In the genomic region with DNA sequence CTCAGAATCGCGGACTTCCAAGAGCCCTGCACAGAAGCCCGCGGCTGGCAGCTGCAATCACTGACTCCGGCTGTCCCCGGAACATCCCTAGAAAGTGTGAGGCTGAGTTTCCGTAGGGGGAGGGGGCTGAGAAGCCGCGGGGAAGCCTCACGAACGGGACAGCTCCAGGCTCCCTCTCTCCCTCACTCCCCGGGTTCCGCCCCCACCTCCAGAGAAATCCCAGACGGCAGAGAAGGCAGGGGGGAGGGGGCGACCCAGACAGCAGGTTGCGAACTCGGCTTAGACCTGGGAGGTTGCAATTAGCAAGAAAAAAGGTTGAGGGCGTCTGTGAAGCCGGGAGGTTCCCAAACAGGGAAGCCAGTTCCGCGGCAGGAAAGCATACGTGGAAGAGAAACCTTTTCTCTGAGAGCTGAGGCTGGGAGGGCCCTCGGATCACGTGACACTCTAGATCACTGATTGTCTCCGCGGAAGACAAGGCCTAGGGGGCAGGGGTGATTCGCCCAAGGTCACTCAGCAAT, we compare ENCODE assay signal across 11 cellular contexts.
DNase-seq lines count a peak whose midpoint lies in the region; ATAC-seq, FAIRE-seq and TF ChIP-seq lines count a peak whose summit lies in the region.
"Had no signal": no experiment of that assay in that cellular context is flagged by ENCODE, and none has a peak within 500 bp of the region (broad histone marks: within the 10 kb centered on the region; RNA-seq: fewer than 3 reads in every experiment).

No MANE protein-coding gene starts in this region.

- no TSS peak for BruUV-seq in HepG2 (replicated peaks; lab: Mats Ljungman, UMichigan)

- peak overlapping the region; percentile 82 for H3K4me2 ChIP-seq in HepG2 (ENCODE audit: low read depth, low read length)

- no peaks in the 10 kb centered on the region for H3K79me2 ChIP-seq in HepG2 (ENCODE audit: insufficient read depth, low read length)

- TF ChIP-seq POLR2A in HepG2 (IDR thresholded peaks at IDR 0.05; ENCODE audit: insufficient read depth in 1 of 2, low read depth in 2 of 2, low read length in 2 of 2), result no peak
- TF ChIP-seq POLR2A in right lobe of liver (IDR thresholded peaks at IDR 0.05), result no peak

- H3K4me3 ChIP-seq in HepG2 (replicated peaks in 1 of 3; ENCODE audit: insufficient read depth in 1 of 3, low read depth in 2 of 3, low read length in 3 of 3) (peak overlapping the region; percentile 47 to 73 (median 50)), right lobe of liver (no peak overlapping the region), fibroblast of villous mesenchyme (ENCODE audit: low read depth, low read length) (peak overlapping the region; percentile 36)
- H3K4me3 ChIP-seq: SK-N-MC had no signal

- H4K20me1 ChIP-seq in HepG2 (ENCODE audit: insufficient read depth, low read length), result no peaks in the 10 kb centered on the region

- FAIRE-seq in HepG2 (lab: Jason Lieb, UNC), result peak; percentile 53
- FAIRE-seq: GM19239 had no signal

- intact Hi-C loops in HepG2 (cut with micrococcal nuclease; ENCODE audit: unreplicated experiment) (loop anchor here (1.0 to 10.0 kb wide), 3 partner anchors 45 to 75 kb away; no protein-coding TSS in a partner anchor), right lobe of liver (cut with DNase I) (no loop called here)

- no peak; the same call in 1 of the 2 replicates for TF ChIP-seq CTCF in HepG2 (CRISPR knock-in tag; IDR thresholded peaks at IDR 0.05)
- no peak for TF ChIP-seq CTCF in right lobe of liver (IDR thresholded peaks at IDR 0.05)
- no peak for TF ChIP-seq CTCF in fibroblast of villous mesenchyme (IDR thresholded peaks at IDR 0.05; ENCODE audit: insufficient read depth, low read depth, low read length)

- H3K27me3 ChIP-seq in HepG2 (ENCODE audit: control insufficient read depth in 1 of 2, insufficient read depth in 2 of 2, low read length in 2 of 2), result peaks cover 0 to 7% of the 10 kb centered on the region in 2 experiments; a peak in 1 of 5 replicates
- H3K27me3 ChIP-seq in right lobe of liver, result peaks cover 0 to 26% of the 10 kb centered on the region in 2 donors

- H3K36me3 ChIP-seq in HepG2 (replicated peaks in 1 of 2; ENCODE audit: control insufficient read depth in 1 of 2, insufficient read depth in 2 of 2, low read length in 2 of 2) (no peaks in the 10 kb centered on the region), right lobe of liver (no peaks in the 10 kb centered on the region)

- no peak for TF ChIP-seq RAD21 in HepG2 (CRISPR knock-in tag; IDR thresholded peaks at IDR 0.05)

- in situ Hi-C loops in HepG2 (cut with HindIII; ENCODE audit: extremely low pct_ligation_motif_present, low pct_unique_long_range_greater_than_20kb), result loop anchor here (5.0 kb wide), 1 partner anchor 75 kb away; a partner anchor contains a TSS

- no peak overlapping the region for H3K27ac ChIP-seq in HepG2 (ENCODE audit: extremely low read length, insufficient read depth, low read length)
- no peak overlapping the region for H3K27ac ChIP-seq in right lobe of liver
- H3K27ac ChIP-seq: foreskin keratinocyte, SK-N-MC had no signal

- H3K9me3 ChIP-seq in HepG2 (ENCODE audit: low read length) (no peaks in the 10 kb centered on the region), right lobe of liver (no peaks in the 10 kb centered on the region)

- no peak overlapping the region for H2AFZ ChIP-seq in HepG2 (ENCODE audit: low read length)

- WGBS in HepG2 (ENCODE audit: low lambda C conversion rate), result 0% methylated on average over 10 of the region's 27 CpGs
- 4% methylated on average over 19 of the region's 27 CpGs for WGBS in right lobe of liver (ENCODE audit: insufficient coverage, low coverage, low lambda C conversion rate, missing lambda C conversion rate)

- peak; percentile 40 for DNase-seq in HepG2 (ENCODE audit: low spot score)
- no peak for DNase-seq in right lobe of liver
- DNase-seq in NCI-H526 (lab: John Stamatoyannopoulos, UW), result peak; percentile 69 to 81
- peak; percentile 4 for DNase-seq in fibroblast of villous mesenchyme (ENCODE audit: low read depth)
- DNase-seq in activated CD8-positive, alpha-beta memory T cell treated with anti-CD3 and anti-CD28 coated beads, Interleukin-2, amount 50 U/mL, for 4 hours, result no peak
- DNase-seq in HCEC 1CT, result no peak

- ATAC-seq in HepG2 (peak; percentile 5), right lobe of liver (no peak), HG03045 (IDR thresholded peaks at IDR 0.05; ENCODE audit: unreplicated experiment) (no peak), GM19397 (IDR thresholded peaks at IDR 0.05; ENCODE audit: unreplicated experiment) (no peak)

- TF ChIP-seq EP300 in HepG2 (IDR thresholded peaks at IDR 0.05; ENCODE audit: low read depth in 2 of 2, low read length in 2 of 2) (no peak), HepG2 (CRISPR knock-in tag; IDR thresholded peaks at IDR 0.05; ENCODE audit: borderline replicate concordance) (no peak)

- H3K4me1 ChIP-seq in HepG2 (ENCODE audit: insufficient read depth, low read length) (peaks cover 18% of the 10 kb centered on the region), right lobe of liver (peaks cover 0 to 5% (median 0%) of the 10 kb centered on the region in 4 donors)
- H3K4me1 ChIP-seq: foreskin keratinocyte had no signal

- POLR2A ChIA-PET in HepG2 (lab: Yijun Ruan, JAX), result interaction anchor here (1.2 to 1.3 kb wide), 4 partner anchors 63 to 97 kb away, joined by 3 to 9 read pairs (median 4); a partner anchor contains a TSS

- CTCF ChIA-PET in HepG2 (lab: Yijun Ruan, JAX; ENCODE audit: low intra/inter-chr PET ratio, low total read pairs), result interaction anchor here (1.2 kb wide), 1 partner anchor 76 kb away, joined by 4 read pairs; no protein-coding TSS in a partner anchor

- no peak overlapping the region; the same call in 1 of the 2 replicates for H3K9ac ChIP-seq in HepG2 (ENCODE audit: insufficient read depth, low read depth, low read length)

TF ChIP-seq in HepG2, 621 proteins besides CTCF, POLR2A, EP300 and RAD21 (continues in another document):
- TF ChIP-seq, protein P1, sequence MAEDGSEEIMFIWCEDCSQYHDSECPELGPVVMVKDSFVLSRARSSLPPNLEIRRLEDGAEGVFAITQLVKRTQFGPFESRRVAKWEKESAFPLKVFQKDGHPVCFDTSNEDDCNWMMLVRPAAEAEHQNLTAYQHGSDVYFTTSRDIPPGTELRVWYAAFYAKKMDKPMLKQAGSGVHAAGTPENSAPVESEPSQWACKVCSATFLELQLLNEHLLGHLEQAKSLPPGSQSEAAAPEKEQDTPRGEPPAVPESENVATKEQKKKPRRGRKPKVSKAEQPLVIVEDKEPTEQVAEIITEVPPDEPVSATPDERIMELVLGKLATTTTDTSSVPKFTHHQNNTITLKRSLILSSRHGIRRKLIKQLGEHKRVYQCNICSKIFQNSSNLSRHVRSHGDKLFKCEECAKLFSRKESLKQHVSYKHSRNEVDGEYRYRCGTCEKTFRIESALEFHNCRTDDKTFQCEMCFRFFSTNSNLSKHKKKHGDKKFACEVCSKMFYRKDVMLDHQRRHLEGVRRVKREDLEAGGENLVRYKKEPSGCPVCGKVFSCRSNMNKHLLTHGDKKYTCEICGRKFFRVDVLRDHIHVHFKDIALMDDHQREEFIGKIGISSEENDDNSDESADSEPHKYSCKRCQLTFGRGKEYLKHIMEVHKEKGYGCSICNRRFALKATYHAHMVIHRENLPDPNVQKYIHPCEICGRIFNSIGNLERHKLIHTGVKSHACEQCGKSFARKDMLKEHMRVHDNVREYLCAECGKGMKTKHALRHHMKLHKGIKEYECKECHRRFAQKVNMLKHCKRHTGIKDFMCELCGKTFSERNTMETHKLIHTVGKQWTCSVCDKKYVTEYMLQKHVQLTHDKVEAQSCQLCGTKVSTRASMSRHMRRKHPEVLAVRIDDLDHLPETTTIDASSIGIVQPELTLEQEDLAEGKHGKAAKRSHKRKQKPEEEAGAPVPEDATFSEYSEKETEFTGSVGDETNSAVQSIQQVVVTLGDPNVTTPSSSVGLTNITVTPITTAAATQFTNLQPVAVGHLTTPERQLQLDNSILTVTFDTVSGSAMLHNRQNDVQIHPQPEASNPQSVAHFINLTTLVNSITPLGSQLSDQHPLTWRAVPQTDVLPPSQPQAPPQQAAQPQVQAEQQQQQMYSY (CRISPR knock-in tag; IDR thresholded peaks at IDR 0.05), result no peak
- TF ChIP-seq ZNF496 (CRISPR knock-in tag; IDR thresholded peaks at IDR 0.05; ENCODE audit: insufficient replicate concordance) (no peak), MIER2 (CRISPR knock-in tag; IDR thresholded peaks at IDR 0.05) (peak; percentile 63; the same call in 1 of the 2 replicates), SOX13 (IDR thresholded peaks at IDR 0.05) (no peak), SOX13 (CRISPR knock-in tag; conservative IDR thresholded peaks at IDR 0.05 in 1 of 2, IDR thresholded peaks at IDR 0.05 in 1 of 2) (peak in 1 of 2 experiments; percentile 15; a peak in 1 of 4 replicates), ZNF768 (CRISPR knock-in tag; IDR thresholded peaks at IDR 0.05) (no peak), NRL (CRISPR knock-in tag; IDR thresholded peaks at IDR 0.05; ENCODE audit: borderline replicate concordance) (no peak), ZNF644 (CRISPR knock-in tag; IDR thresholded peaks at IDR 0.05; ENCODE audit: low read depth) (no peak), ZNF3 (CRISPR knock-in tag; IDR thresholded peaks at IDR 0.05) (no peak), SIX1 (CRISPR knock-in tag; IDR thresholded peaks at IDR 0.05; ENCODE audit: borderline replicate concordance) (no peak), ZNF335 (CRISPR knock-in tag; IDR thresholded peaks at IDR 0.05) (no peak), CCAR2 (optimal IDR thresholded peaks at IDR 0.05; ENCODE audit: low read depth, low read length) (no peak), ZFP36 (IDR thresholded peaks at IDR 0.05; ENCODE audit: borderline replicate concordance, low read depth, low read length, partially characterized antibody) (no peak), ZNF629 (CRISPR knock-in tag; conservative IDR thresholded peaks at IDR 0.05) (no peak), RAD51 (IDR thresholded peaks at IDR 0.05; ENCODE audit: borderline replicate concordance) (peak; percentile 90)
- TF ChIP-seq, protein P2, sequence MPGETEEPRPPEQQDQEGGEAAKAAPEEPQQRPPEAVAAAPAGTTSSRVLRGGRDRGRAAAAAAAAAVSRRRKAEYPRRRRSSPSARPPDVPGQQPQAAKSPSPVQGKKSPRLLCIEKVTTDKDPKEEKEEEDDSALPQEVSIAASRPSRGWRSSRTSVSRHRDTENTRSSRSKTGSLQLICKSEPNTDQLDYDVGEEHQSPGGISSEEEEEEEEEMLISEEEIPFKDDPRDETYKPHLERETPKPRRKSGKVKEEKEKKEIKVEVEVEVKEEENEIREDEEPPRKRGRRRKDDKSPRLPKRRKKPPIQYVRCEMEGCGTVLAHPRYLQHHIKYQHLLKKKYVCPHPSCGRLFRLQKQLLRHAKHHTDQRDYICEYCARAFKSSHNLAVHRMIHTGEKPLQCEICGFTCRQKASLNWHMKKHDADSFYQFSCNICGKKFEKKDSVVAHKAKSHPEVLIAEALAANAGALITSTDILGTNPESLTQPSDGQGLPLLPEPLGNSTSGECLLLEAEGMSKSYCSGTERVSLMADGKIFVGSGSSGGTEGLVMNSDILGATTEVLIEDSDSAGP (CRISPR knock-in tag; IDR thresholded peaks at IDR 0.05; ENCODE audit: borderline replicate concordance), result no peak

Comparison
In these comparisons a context has a peak if more than half of its experiments do, and no peak if none do; other contexts are left out.
1. DNase-seq: peak in HepG2 (single experiment), NCI-H526 (2 of 2) and fibroblast of villous mesenchyme (single experiment); none in right lobe of liver (0 of 3), activated CD8-positive, alpha-beta memory T cell treated with anti-CD3 and anti-CD28 coated beads, Interleukin-2, amount 50 U/mL, for 4 hours (single experiment) and HCEC 1CT (single experiment).
2. H3K4me3 ChIP-seq: peak in HepG2 (3 of 3) and fibroblast of villous mesenchyme (single experiment); none in right lobe of liver (0 of 3).